Comparison of ENCODE assay signal across 8 cellular contexts in the genomic region with DNA sequence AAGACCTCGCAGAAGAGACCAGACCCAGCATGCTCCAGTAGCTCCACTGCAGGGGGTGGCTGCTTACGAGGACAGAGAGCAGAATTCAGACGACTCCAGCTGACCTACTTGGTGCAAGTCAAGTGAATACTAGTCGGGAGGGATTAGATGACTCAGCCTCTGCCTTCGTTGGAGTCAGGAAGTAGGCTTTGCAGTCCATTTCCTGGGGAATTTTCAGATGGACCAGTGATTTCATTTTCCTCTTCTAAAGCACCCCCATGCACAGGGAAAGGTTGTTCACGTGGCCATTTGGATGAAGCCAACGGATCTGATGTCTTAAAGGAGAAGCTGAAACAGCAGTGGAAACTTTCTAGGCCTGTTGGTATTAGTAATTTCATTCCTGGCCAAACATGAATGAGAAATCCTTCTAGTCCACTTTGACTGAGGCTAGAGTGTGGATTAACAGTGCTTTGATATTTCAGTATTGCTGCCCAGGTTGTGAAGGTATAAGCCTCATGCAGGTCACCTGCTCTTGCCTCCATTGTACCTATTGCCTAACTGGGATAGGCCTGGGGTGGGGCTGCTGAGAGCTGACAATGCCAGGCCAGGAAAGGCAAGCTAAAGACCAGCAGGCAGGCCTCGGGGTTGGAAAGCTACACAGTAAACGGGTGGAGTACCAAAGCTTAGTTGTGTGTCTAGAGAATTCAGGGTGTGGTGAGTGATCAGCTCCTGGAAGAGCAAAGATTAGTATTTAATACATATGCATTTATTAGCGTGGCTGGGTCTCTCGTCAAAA.
DNase-seq lines count a peak whose midpoint lies in the region; ATAC-seq, FAIRE-seq and TF ChIP-seq lines count a peak whose summit lies in the region.

No MANE protein-coding gene starts in this region.

- no peaks in the 10 kb centered on the region for H3K4me1 ChIP-seq in body of pancreas

- WGBS in body of pancreas, 2 donors: 69 to 73% methylated on average over 9 to 11 of the region's 11 CpGs
- WGBS in lower leg skin, 2 donors: 16 to 23% methylated on average over 11 of the region's 11 CpGs

- intact Hi-C loops in body of pancreas (cut with DNase I) (no loop called here), lower leg skin (cut with DNase I; ENCODE audit: low total_unique reads) (no loop called here)

- H3K4me3 ChIP-seq in body of pancreas (no peak overlapping the region), lower leg skin (ENCODE audit: low read depth, poor library complexity, severe bottlenecking) (no peak overlapping the region)

- no peaks in the 10 kb centered on the region for H3K9me3 ChIP-seq in body of pancreas

- peak; percentile 33 for FAIRE-seq in HTR-8/SVneo (lab: Jason Lieb, UNC)

- H3K27me3 ChIP-seq in body of pancreas: no peaks in the 10 kb centered on the region

- H3K27ac ChIP-seq in body of pancreas: no peak overlapping the region

- ATAC-seq in body of pancreas (peak; percentile 53), GM18517 (IDR thresholded peaks at IDR 0.05; ENCODE audit: unreplicated experiment) (no peak), GM21381 (IDR thresholded peaks at IDR 0.05; ENCODE audit: unreplicated experiment) (no peak)

- H3K36me3 ChIP-seq in body of pancreas (replicated peaks in 1 of 2; ENCODE audit: insufficient read depth in 1 of 2, low read depth in 2 of 2): no peaks in the 10 kb centered on the region

- TF ChIP-seq POLR2A in body of pancreas (IDR thresholded peaks at IDR 0.05) (no peak), lower leg skin (IDR thresholded peaks at IDR 0.05) (no peak)

- DNase-seq in AG08395 (ENCODE audit: low spot score) (peak; percentile 58), HTR-8/SVneo (ENCODE audit: insufficient read length, low spot score) (peak; percentile 81), body of pancreas (peak in 1 of 4 donors; percentile 20), lower leg skin (ENCODE audit: low spot score in 2 of 2) (peak; percentile 72 to 88), C1 segment of cervical spinal cord (lab: John Stamatoyannopoulos, UW) (no peak)
- no peak for DNase-seq in activated CD8-positive, alpha-beta memory T cell treated with anti-CD3 and anti-CD28 coated beads for 24 hours

- TF ChIP-seq CTCF in body of pancreas (IDR thresholded peaks at IDR 0.05): no peak
- TF ChIP-seq CTCF in lower leg skin (IDR thresholded peaks at IDR 0.05): no peak

Comparison
In these comparisons a context has a peak if more than half of its experiments do, and no peak if none do; other contexts are left out.
1. DNase-seq: peak in AG08395 (single experiment), HTR-8/SVneo (single experiment) and lower leg skin (2 of 2); none in C1 segment of cervical spinal cord (0 of 14) and activated CD8-positive, alpha-beta memory T cell treated with anti-CD3 and anti-CD28 coated beads for 24 hours (single experiment).